ENCODE assay signal across 17 cellular contexts in genomic region chr14:101979666-101980065, GRCh38. TPM values are rescaled to one million over a fixed set of nuclear protein-coding genes. Genes with fewer than 3 reads are reported as not detected.
DNase-seq lines count a peak whose midpoint lies in the region; ATAC-seq and TF ChIP-seq lines count a peak whose summit lies in the region.
"Had no signal": no experiment of that assay in that cellular context is flagged by ENCODE, and none has a peak within 500 bp of the region (broad histone marks: within the 10 kb centered on the region; RNA-seq: fewer than 3 reads in every experiment).

No MANE protein-coding gene starts in this region.

- H3K36me3 ChIP-seq in adrenal gland (replicated peaks in 1 of 2) (peaks cover 2 to 77% of the 10 kb centered on the region in 2 donors), stomach smooth muscle (ENCODE audit: control insufficient read depth in 2 of 2, insufficient read depth in 2 of 2, low read length in 2 of 2) (peaks cover 32 to 38% of the 10 kb centered on the region in 2 donors)

- TF ChIP-seq CTCF in adrenal gland (IDR thresholded peaks at IDR 0.05) = no peak
- TF ChIP-seq CTCF in fibroblast of the aortic adventitia (IDR thresholded peaks at IDR 0.05; ENCODE audit: insufficient read depth, low read length) = no peak

- H3K27me3 ChIP-seq in adrenal gland (no peaks in the 10 kb centered on the region), stomach smooth muscle (ENCODE audit: control insufficient read depth in 1 of 2, insufficient read depth in 2 of 2, low read length in 2 of 2) (no peaks in the 10 kb centered on the region)

- DNase-seq in HCEC 1CT = peak; percentile 22
- DNase-seq in adrenal gland = peak in 1 of 7 donors; percentile 35
- peak; percentile 60 for DNase-seq in fibroblast of the aortic adventitia (ENCODE audit: low read depth)
- DNase-seq in COR-L47 (lab: John Stamatoyannopoulos, UW) = no peak
- DNase-seq in kidney tubule cell (ENCODE audit: low spot score) = no peak
- DNase-seq: activated CD4-positive, alpha-beta memory T cell treated with anti-CD3 and anti-CD28 coated beads for 36 hours; activated effector memory CD4-positive, alpha-beta T cell treated with Interleukin-2 at 50 U/mL for 16 hours; C1 segment of cervical spinal cord; glutamatergic neuron; NCI-H345; NK-92 treated with Interleukin-12 subunit alpha and Interleukin-12 subunit beta, amount 100 ng/mL, for 24 hours; small intestine; stimulated activated naive CD4-positive, alpha-beta T cell treated with Interleukin-2 at 50 U/mL for 16 hours had no signal

- H3K9me3 ChIP-seq in adrenal gland (replicated peaks in 1 of 3) (no peaks in the 10 kb centered on the region), stomach smooth muscle (ENCODE audit: control insufficient read depth in 2 of 2, low read length in 2 of 2) (no peaks in the 10 kb centered on the region)

- WGBS in adrenal gland, 4 donors = 69 to 79% (median 75%) methylated on average over 6 of the region's 6 CpGs

- H3K9ac ChIP-seq in stomach smooth muscle (ENCODE audit: low read length in 2 of 2) = no peak overlapping the region
- H3K9ac ChIP-seq: KMS-11 had no signal

- ATAC-seq in HG02571 (IDR thresholded peaks at IDR 0.05; ENCODE audit: unreplicated experiment) = no peak
- ATAC-seq in GM18498 (IDR thresholded peaks at IDR 0.05; ENCODE audit: unreplicated experiment) = no peak

- H3K4me3 ChIP-seq in adrenal gland (no peak overlapping the region), fibroblast of the aortic adventitia (ENCODE audit: low read depth, low read length) (no peak overlapping the region), stomach smooth muscle (ENCODE audit: low read length in 2 of 2) (no peak overlapping the region)

- H3K27ac ChIP-seq in adrenal gland (peak overlapping the region in 3 of 5 donors; percentile 24 to 79 (median 74)), stomach smooth muscle (ENCODE audit: low read length) (peak overlapping the region; percentile 31)
- H3K27ac ChIP-seq: KMS-11 had no signal

- no peak for TF ChIP-seq POLR2A in adrenal gland (IDR thresholded peaks at IDR 0.05)

- intact Hi-C loops in adrenal gland (cut with DNase I) = loop anchor here in 1 of 2 donors (10.0 kb wide), 1 partner anchor 55 kb away; no protein-coding TSS in a partner anchor

- peaks cover 8 to 12% of the 10 kb centered on the region in 2 donors for H3K4me1 ChIP-seq in adrenal gland (replicated peaks in 1 of 2)
- peaks cover 8% of the 10 kb centered on the region for H3K4me1 ChIP-seq in stomach smooth muscle (ENCODE audit: control insufficient read depth, insufficient read depth, low read length)

RNA-seq across cellular contexts. Expression of gene DYNC1H1, which starts 15.3 kb away (rescaled TPM):
- total RNA-seq in adrenal gland (100 to 1,000 TPM; 295 to 509 (median 370) TPM), fibroblast of the aortic adventitia (ENCODE audit: low replicate concordance) (376 and 465 TPM in 2 replicates)
- 100 to 1,000 TPM; 202 to 337 (median 273) TPM for polyA plus RNA-seq in adrenal gland

Comparison
In these comparisons a context has a peak if more than half of its experiments do, and no peak if none do; other contexts are left out.
1. DNase-seq: peak in HCEC 1CT (single experiment) and fibroblast of the aortic adventitia (single experiment); none in COR-L47 (single experiment) and kidney tubule cell (single experiment).